ENCODE assay signal across 8 cellular contexts in genomic region chr18:63366270-63366990, GRCh38. TPM values are rescaled to one million over a fixed set of nuclear protein-coding genes. Genes with fewer than 3 reads are reported as not detected.
DNase-seq lines count a peak whose midpoint lies in the region; ATAC-seq and TF ChIP-seq lines count a peak whose summit lies in the region.

No MANE protein-coding gene starts in this region.

- peak overlapping the region; percentile 96 for H3K4me3 Mint-ChIP-seq in T-helper 17 cell

- TF ChIP-seq CTCF in ascending aorta (IDR thresholded peaks at IDR 0.05) (no peak), sigmoid colon (IDR thresholded peaks at IDR 0.05) (no peak)

- peaks cover 2% of the 10 kb centered on the region; the same call in 1 of the 2 replicates for H3K4me1 ChIP-seq in HUES6 (ENCODE audit: control insufficient read depth, insufficient read depth, low read length)
- H3K4me1 ChIP-seq in ascending aorta = peaks cover 2 to 19% of the 10 kb centered on the region in 2 donors
- H3K4me1 ChIP-seq in sigmoid colon = peaks cover 3 to 29% (median 27%) of the 10 kb centered on the region in 4 donors

- no peaks in the 10 kb centered on the region for H3K36me3 Mint-ChIP-seq in T-helper 17 cell (ENCODE audit: low read depth)

- peak overlapping the region; percentile 72 for H3K4me3 ChIP-seq in HUES6 (ENCODE audit: low read depth, low read length)
- H3K4me3 ChIP-seq in ascending aorta = peak overlapping the region; percentile 87 to 92
- H3K4me3 ChIP-seq in sigmoid colon = peak overlapping the region; percentile 76 to 92 (median 86)

- intact Hi-C loops in ascending aorta (cut with DNase I) (loop anchor here (2.0 to 5.0 kb wide), 4 partner anchors 46 to 844 kb away; partner anchors contain the start of genes SERPINB8 and ZCCHC2), sigmoid colon (cut with DNase I) (loop anchor here (5.0 to 10.0 kb wide), 2 partner anchors 76 to 138 kb away; no protein-coding TSS in a partner anchor)

- H3K9ac ChIP-seq in HUES6 (ENCODE audit: low read length) = peak overlapping the region; percentile 92

- ATAC-seq in GM21423 (IDR thresholded peaks at IDR 0.05; ENCODE audit: unreplicated experiment) = peak; percentile 27
- peak; percentile 58 for ATAC-seq in T-helper 17 cell

- no peak for TF ChIP-seq EP300 in sigmoid colon (IDR thresholded peaks at IDR 0.05)

- H3K9me3 ChIP-seq in HUES6 (ENCODE audit: control insufficient read depth, insufficient read depth, low read depth, low read length) = peaks cover 14% of the 10 kb centered on the region
- H3K9me3 ChIP-seq in T-helper 17 cell (ENCODE audit: control insufficient read depth, low read length, poor library complexity, severe bottlenecking) = no peaks in the 10 kb centered on the region
- H3K9me3 ChIP-seq in ascending aorta = no peaks in the 10 kb centered on the region
- H3K9me3 ChIP-seq in sigmoid colon = no peaks in the 10 kb centered on the region

- H3K27ac ChIP-seq in HUES6 (ENCODE audit: low read depth, low read length) = peak overlapping the region; percentile 84; the same call in 1 of the 2 replicates
- H3K27ac ChIP-seq in ascending aorta = peak overlapping the region; percentile 98
- H3K27ac ChIP-seq in sigmoid colon = peak overlapping the region; percentile 95 to 98 (median 98)

- DNase-seq in DMS 273 (lab: John Stamatoyannopoulos, UW; ENCODE audit: unreplicated experiment) (peak; percentile 62), T-helper 17 cell (peak; percentile 44 to 70 (median 57)), ascending aorta (ENCODE audit: low spot score in 2 of 2) (peak; percentile 13 to 82), hypothalamus (lab: John Stamatoyannopoulos, UW) (peak in 30 of 51 donors; percentile 6 to 59 (median 27)), sigmoid colon (peak; percentile 80), hippocampal formation (lab: John Stamatoyannopoulos, UW) (no peak)

- no peak for TF ChIP-seq POLR2A in sigmoid colon (IDR thresholded peaks at IDR 0.05)

- peaks cover 35% of the 10 kb centered on the region for H3K4me1 Mint-ChIP-seq in T-helper 17 cell

- H3K27me3 ChIP-seq in HUES6 (ENCODE audit: control insufficient read depth, insufficient read depth, low read length) (no peaks in the 10 kb centered on the region), ascending aorta (no peaks in the 10 kb centered on the region), sigmoid colon (no peaks in the 10 kb centered on the region)

- WGBS in sigmoid colon, 2 donors = 0 to 1% methylated on average over 60 of the region's 60 CpGs

- peak overlapping the region; percentile 0 for H3K27ac Mint-ChIP-seq in T-helper 17 cell

- H3K36me3 ChIP-seq in HUES6 (ENCODE audit: control insufficient read depth, insufficient read depth, low read length) (peaks cover 13% of the 10 kb centered on the region), ascending aorta (peaks cover 13 to 15% of the 10 kb centered on the region in 2 donors), sigmoid colon (peaks cover 9 to 14% (median 10%) of the 10 kb centered on the region in 4 donors)

- no peaks in the 10 kb centered on the region for H3K27me3 Mint-ChIP-seq in T-helper 17 cell

RNA-seq across cellular contexts. Expression of gene KDSR, which starts 0.6 kb away (rescaled TPM):
- total RNA-seq in T-helper 17 cell (10 to 100 TPM; 55.2 to 71.2 TPM), ascending aorta (208 TPM), sigmoid colon (10 to 100 TPM; 33.2 to 50.5 (median 42.7) TPM)
- polyA plus RNA-seq in sigmoid colon = 10 to 100 TPM in 2 of 3 donors, 1 to 10 TPM in 1; 7.6 to 19.3 (median 10.8) TPM

RNA-seq across cellular contexts. Expression of gene BCL2, which starts 46.9 kb away (rescaled TPM):
- total RNA-seq in T-helper 17 cell (100 to 1,000 TPM; 134 to 136 TPM), ascending aorta (20.5 TPM), sigmoid colon (10 to 100 TPM; 11.3 to 25.7 (median 18.1) TPM)
- 1 to 10 TPM; 2.8 to 9.7 (median 3.6) TPM for polyA plus RNA-seq in sigmoid colon

RNA-seq across cellular contexts. Expression of gene VPS4B, which starts 55.8 kb away (rescaled TPM):
- total RNA-seq in T-helper 17 cell (10 to 100 TPM; 61.3 to 78.7 TPM), ascending aorta (16.7 TPM), sigmoid colon (10 to 100 TPM; 31.4 to 41.0 (median 38.3) TPM)
- polyA plus RNA-seq in sigmoid colon = 10 to 100 TPM; 34.6 to 69.4 (median 44.4) TPM

Comparison
In these comparisons a context has a peak if more than half of its experiments do, and no peak if none do; other contexts are left out.
1. DNase-seq: peak in DMS 273 (single experiment), T-helper 17 cell (3 of 3), ascending aorta (2 of 2), hypothalamus (30 of 51) and sigmoid colon (single experiment); none in hippocampal formation (0 of 2).
2. Peak in every context shown above with its lines, with median percentiles within 50 percentile points of each other: H3K27ac ChIP-seq and H3K4me3 ChIP-seq.